21 cellular contexts compared by ENCODE assay signal in the genomic region with DNA sequence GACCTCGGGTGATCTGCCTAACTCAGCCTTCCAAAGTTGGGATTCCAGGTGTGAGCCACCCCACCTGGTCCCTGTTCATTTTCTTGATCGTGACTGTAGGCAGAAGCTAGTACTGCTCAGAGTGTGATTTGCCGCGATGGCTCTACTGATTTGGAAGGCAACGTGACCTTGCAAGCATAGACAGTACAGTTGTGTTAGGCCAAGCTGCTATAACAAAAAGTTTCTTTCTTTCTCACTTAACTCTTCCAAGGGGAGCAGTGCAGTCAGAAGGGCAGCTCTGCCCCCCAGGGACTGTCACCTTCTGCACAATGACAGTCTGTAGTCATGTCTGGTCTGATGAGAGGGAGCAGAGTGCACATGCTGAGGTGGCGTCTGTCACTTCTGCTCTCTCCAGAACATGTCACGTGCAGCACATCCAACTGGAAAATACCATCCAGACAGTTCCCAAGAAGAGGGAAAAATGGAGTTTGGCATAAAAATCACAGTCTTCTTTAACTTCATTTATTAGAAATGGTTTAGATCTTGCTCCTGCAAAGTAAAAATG. TPM values are rescaled to one million over a fixed set of nuclear protein-coding genes. Genes with fewer than 3 reads are reported as not detected.
A peak's percentile ranks its signal among the peaks of the same experiment; 100 is the strongest.
DNase-seq lines count a peak whose midpoint lies in the region; ATAC-seq and TF ChIP-seq lines count a peak whose summit lies in the region.
"Had no signal": no experiment of that assay in that cellular context is flagged by ENCODE, and none has a peak within 500 bp of the region (broad histone marks: within the 10 kb centered on the region; RNA-seq: fewer than 3 reads in every experiment).

No MANE protein-coding gene starts in this region.

- no peaks in the 10 kb centered on the region for H3K36me3 ChIP-seq in smooth muscle cell (ENCODE audit: low read depth)
- peaks cover 0 to 11% (median 2%) of the 10 kb centered on the region in 4 donors for H3K36me3 ChIP-seq in esophagus muscularis mucosa
- H3K36me3 ChIP-seq: BE2C had no signal

- peaks cover 10% of the 10 kb centered on the region for H3K36me3 Mint-ChIP-seq in T-helper 1 cell treated with Interleukin-12 subunit alpha and Interleukin-12 subunit beta and Interleukin-4 antibody, amounts not matched to agents 30 μg/mL and 1 μg/mL, for 36 hours (ENCODE audit: low read depth)
- H3K36me3 Mint-ChIP-seq in activated naive CD4-positive, alpha-beta T cell treated with anti-CD3 and anti-CD28 coated beads, Interleukin-2, amount 50 U/mL, for 72 hours, result peaks cover 0 to 21% of the 10 kb centered on the region in 2 donors
- no peaks in the 10 kb centered on the region for H3K36me3 Mint-ChIP-seq in natural killer cell treated with Interleukin-12 subunit alpha and Interleukin-12 subunit beta and Interleukin-15 and Interleukin-18, amount 100 ng/mL, for 72 hours

- H3K79me2 ChIP-seq in smooth muscle cell (ENCODE audit: low read depth), result no peaks in the 10 kb centered on the region

- H2AFZ ChIP-seq in smooth muscle cell (ENCODE audit: low read depth), result no peak overlapping the region

- H3K4me3 ChIP-seq in smooth muscle cell (no peak overlapping the region), esophagus muscularis mucosa (no peak overlapping the region)
- H3K4me3 ChIP-seq: dorsolateral prefrontal cortex, sigmoid colon had no signal

- H3K27ac Mint-ChIP-seq in T-helper 1 cell treated with Interleukin-12 subunit alpha and Interleukin-12 subunit beta and Interleukin-4 antibody, amounts not matched to agents 30 μg/mL and 1 μg/mL, for 36 hours, result peak overlapping the region; percentile 93
- peak overlapping the region; percentile 58 to 68 for H3K27ac Mint-ChIP-seq in activated naive CD4-positive, alpha-beta T cell treated with anti-CD3 and anti-CD28 coated beads, Interleukin-2, amount 50 U/mL, for 72 hours
- peak overlapping the region; percentile 43 to 75 for H3K27ac Mint-ChIP-seq in natural killer cell treated with Interleukin-12 subunit alpha and Interleukin-12 subunit beta and Interleukin-15 and Interleukin-18, amount 100 ng/mL, for 72 hours

- in situ Hi-C loops in G401 (cut with HindIII; ENCODE audit: low sequenced_read_pairs), result no loop called here

- no peak for TF ChIP-seq POLR2A in esophagus muscularis mucosa (IDR thresholded peaks at IDR 0.05; ENCODE audit: low read depth)

- H3K9ac ChIP-seq in smooth muscle cell (ENCODE audit: low read depth), result no peak overlapping the region
- H3K9ac ChIP-seq: KMS-11 had no signal

- H3K4me1 ChIP-seq in smooth muscle cell (ENCODE audit: low read depth) (no peaks in the 10 kb centered on the region), esophagus muscularis mucosa (peaks cover 12 to 33% (median 17%) of the 10 kb centered on the region in 4 donors)
- H3K4me1 ChIP-seq: BE2C, sigmoid colon had no signal

- no peaks in the 10 kb centered on the region for H3K27me3 Mint-ChIP-seq in T-helper 1 cell treated with Interleukin-12 subunit alpha and Interleukin-12 subunit beta and Interleukin-4 antibody, amounts not matched to agents 30 μg/mL and 1 μg/mL, for 36 hours (ENCODE audit: low read depth)
- no peaks in the 10 kb centered on the region for H3K27me3 Mint-ChIP-seq in natural killer cell treated with Interleukin-12 subunit alpha and Interleukin-12 subunit beta and Interleukin-15 and Interleukin-18, amount 100 ng/mL, for 72 hours

- H3K4me1 Mint-ChIP-seq in T-helper 1 cell treated with Interleukin-12 subunit alpha and Interleukin-12 subunit beta and Interleukin-4 antibody, amounts not matched to agents 30 μg/mL and 1 μg/mL, for 36 hours (ENCODE audit: low read depth), result peaks cover 32% of the 10 kb centered on the region
- peaks cover 9 to 14% of the 10 kb centered on the region in 2 donors for H3K4me1 Mint-ChIP-seq in natural killer cell treated with Interleukin-12 subunit alpha and Interleukin-12 subunit beta and Interleukin-15 and Interleukin-18, amount 100 ng/mL, for 72 hours (ENCODE audit: low read depth in 2 of 2)

- no peaks in the 10 kb centered on the region for H3K9me3 Mint-ChIP-seq in T-helper 1 cell treated with Interleukin-12 subunit alpha and Interleukin-12 subunit beta and Interleukin-4 antibody, amounts not matched to agents 30 μg/mL and 1 μg/mL, for 36 hours
- no peaks in the 10 kb centered on the region for H3K9me3 Mint-ChIP-seq in activated naive CD4-positive, alpha-beta T cell treated with anti-CD3 and anti-CD28 coated beads, Interleukin-2, amount 50 U/mL, for 72 hours
- H3K9me3 Mint-ChIP-seq in natural killer cell treated with Interleukin-12 subunit alpha and Interleukin-12 subunit beta and Interleukin-15 and Interleukin-18, amount 100 ng/mL, for 72 hours, result no peaks in the 10 kb centered on the region

- H3K9me3 ChIP-seq in smooth muscle cell (replicated peaks; ENCODE audit: low read depth) (no peaks in the 10 kb centered on the region), esophagus muscularis mucosa (no peaks in the 10 kb centered on the region)
- H3K9me3 ChIP-seq: BE2C, sigmoid colon had no signal

- no peak for TF ChIP-seq CTCF in smooth muscle cell (IDR thresholded peaks at IDR 0.05; ENCODE audit: borderline replicate concordance, insufficient read depth, poor library complexity, severe bottlenecking)
- no peak for TF ChIP-seq CTCF in esophagus muscularis mucosa (IDR thresholded peaks at IDR 0.05)

- no peak overlapping the region for H3K4me2 ChIP-seq in smooth muscle cell

- H3F3A ChIP-seq in smooth muscle cell (ENCODE audit: low read depth), result no peaks in the 10 kb centered on the region

- H4K20me1 ChIP-seq in smooth muscle cell (ENCODE audit: low read depth), result no peaks in the 10 kb centered on the region

- no peak overlapping the region for H3K4me3 Mint-ChIP-seq in T-helper 1 cell treated with Interleukin-12 subunit alpha and Interleukin-12 subunit beta and Interleukin-4 antibody, amounts not matched to agents 30 μg/mL and 1 μg/mL, for 36 hours
- peak overlapping the region; percentile 55 for H3K4me3 Mint-ChIP-seq in natural killer cell treated with Interleukin-12 subunit alpha and Interleukin-12 subunit beta and Interleukin-15 and Interleukin-18, amount 100 ng/mL, for 72 hours

- H3K27ac ChIP-seq in smooth muscle cell (ENCODE audit: low read depth), result no peak overlapping the region
- H3K27ac ChIP-seq in esophagus muscularis mucosa (replicated peaks in 1 of 4), result no peak overlapping the region
- H3K27ac ChIP-seq: 22Rv1, KMS-11, sigmoid colon had no signal

- ATAC-seq in activated naive CD4-positive, alpha-beta T cell treated with anti-CD3 and anti-CD28 coated beads, Interleukin-2, amount 50 U/mL, for 72 hours, result no peak
- peak in 1 of 2 donors; percentile 46 for ATAC-seq in natural killer cell treated with Interleukin-12 subunit alpha and Interleukin-12 subunit beta and Interleukin-15 and Interleukin-18, amount 100 ng/mL, for 72 hours
- no peak for ATAC-seq in GM21576 (IDR thresholded peaks at IDR 0.05; ENCODE audit: unreplicated experiment)
- ATAC-seq: esophagus mucosa, left lobe of liver had no signal

- no peak for TF ChIP-seq EP300 in esophagus muscularis mucosa (IDR thresholded peaks at IDR 0.05)

- H3K27me3 ChIP-seq in smooth muscle cell (ENCODE audit: low read depth) (no peaks in the 10 kb centered on the region), esophagus muscularis mucosa (no peaks in the 10 kb centered on the region)
- H3K27me3 ChIP-seq: BE2C, dorsolateral prefrontal cortex, sigmoid colon had no signal

- WGBS in smooth muscle cell (ENCODE audit: low lambda C conversion rate), result 97% methylated on average over 7 of the region's 7 CpGs
- WGBS in esophagus muscularis mucosa, result 89% methylated on average over 7 of the region's 7 CpGs

- DNase-seq in T-helper 1 cell (no peak), G401 (ENCODE audit: low spot score) (peak; percentile 56), smooth muscle cell (lab: John Stamatoyannopoulos, UW; ENCODE audit: unreplicated experiment) (no peak), esophagus muscularis mucosa (ENCODE audit: extremely low spot score) (no peak)
- no peak for DNase-seq in activated naive CD4-positive, alpha-beta T cell treated with anti-CD3 and anti-CD28 coated beads, Interleukin-2, amount 50 U/mL, for 72 hours (ENCODE audit: low spot score in 2 of 2)
- no peak for DNase-seq in natural killer cell treated with Interleukin-12 subunit alpha and Interleukin-12 subunit beta and Interleukin-15 and Interleukin-18, amount 100 ng/mL, for 72 hours (ENCODE audit: low spot score)
- DNase-seq: BE2C; NCI-H1105; NCI-H526 treated with DMSO at 0.1 percent for 48 hours; OCI-M1; SIG-M5; sigmoid colon; stimulated activated CD4-positive, alpha-beta T cell treated with anti-CD3 and anti-CD28 coated beads, Interleukin-2, amount 100 ng/mL, for 24 hours; T-helper 9 cell had no signal

- intact Hi-C loops in esophagus muscularis mucosa (cut with DNase I), result no loop called here

RNA-seq across cellular contexts. Expression of gene OTUD1, which starts 10.9 kb away (rescaled TPM):
- total RNA-seq in G401 (2014; rRNA removed; shearing (Covaris generic)), result 1.5 and 3.0 TPM in 2 replicates
- 10 to 100 TPM; 13.3 to 16.0 TPM for total RNA-seq in activated naive CD4-positive, alpha-beta T cell treated with anti-CD3 and anti-CD28 coated beads, Interleukin-2, amount 50 U/mL, for 72 hours
- 1 to 10 TPM; 2.9 to 3.7 TPM for total RNA-seq in natural killer cell treated with Interleukin-12 subunit alpha and Interleukin-12 subunit beta and Interleukin-15 and Interleukin-18, amount 100 ng/mL, for 72 hours
- total RNA-seq in smooth muscle cell (11.6 and 12.9 TPM in 2 replicates), esophagus muscularis mucosa (10 to 100 TPM in 3 of 4 donors, 1 to 10 TPM in 1; 9.3 to 19.1 (median 11.4) TPM)
- 10.8 and 14.0 TPM in 2 replicates for polyA plus RNA-seq in smooth muscle cell
